Comparison of ENCODE assay signal across 26 cellular contexts in genomic region chr21:44722701-44723100, GRCh38. TPM values are rescaled to one million over a fixed set of nuclear protein-coding genes. Genes with fewer than 3 reads are reported as not detected.
DNase-seq lines count a peak whose midpoint lies in the region; ATAC-seq and TF ChIP-seq lines count a peak whose summit lies in the region.
"Had no signal": no experiment of that assay in that cellular context is flagged by ENCODE, and none has a peak within 500 bp of the region (broad histone marks: within the 10 kb centered on the region; RNA-seq: fewer than 3 reads in every experiment).

No MANE protein-coding gene starts in this region.

- no peak overlapping the region for H3K9ac ChIP-seq in HUES6 (ENCODE audit: low read length)

- H3K27me3 Mint-ChIP-seq in CD8-positive, alpha-beta T cell (ENCODE audit: low read depth): peaks cover 13% of the 10 kb centered on the region
- peaks cover 74% of the 10 kb centered on the region for H3K27me3 Mint-ChIP-seq in central memory CD8-positive, alpha-beta T cell
- peaks cover 61% of the 10 kb centered on the region for H3K27me3 Mint-ChIP-seq in nephron (ENCODE audit: low read depth)

- no peak overlapping the region for H3K4me3 ChIP-seq in CD8-positive, alpha-beta T cell (ENCODE audit: low read depth, low read length)
- peak overlapping the region; percentile 34; the same call in 1 of the 2 replicates for H3K4me3 ChIP-seq in HUES6 (ENCODE audit: low read depth, low read length)
- H3K4me3 ChIP-seq: gastrocnemius medialis, GM12878, prostate gland had no signal

- no peaks in the 10 kb centered on the region for H3K27me3 ChIP-seq in CD8-positive, alpha-beta T cell (ENCODE audit: insufficient read depth, low read length)
- H3K27me3 ChIP-seq in HUES6 (ENCODE audit: control insufficient read depth, insufficient read depth, low read length): peaks cover 22% of the 10 kb centered on the region

- H3K36me3 ChIP-seq in CD8-positive, alpha-beta T cell (ENCODE audit: insufficient read depth, low read length): no peaks in the 10 kb centered on the region
- H3K36me3 ChIP-seq in HUES6 (ENCODE audit: control insufficient read depth, insufficient read depth, low read length): no peaks in the 10 kb centered on the region
- H3K36me3 ChIP-seq: breast epithelium, gastrocnemius medialis, prostate gland had no signal

- peak overlapping the region; percentile 78 for H3K4me3 Mint-ChIP-seq in CD8-positive, alpha-beta T cell
- H3K4me3 Mint-ChIP-seq in central memory CD8-positive, alpha-beta T cell: peak overlapping the region; percentile 73
- H3K4me3 Mint-ChIP-seq in nephron: peak overlapping the region; percentile 62 to 69 (median 67)
- H3K4me3 Mint-ChIP-seq: activated CD4-positive, alpha-beta memory T cell treated with anti-CD3 and anti-CD28 coated beads, Interleukin-2, amount 10 ng/mL, durations not matched to agents 7 days and 5 days had no signal

- TF ChIP-seq CTCF in CD8-positive, alpha-beta T cell (IDR thresholded peaks at IDR 0.05): no peak
- no peak for TF ChIP-seq CTCF in nephron (IDR thresholded peaks at IDR 0.05; ENCODE audit: unreplicated experiment in 3 of 3)

- no peak for DNase-seq in CD8-positive, alpha-beta T cell
- no peak for DNase-seq in central memory CD8-positive, alpha-beta T cell (ENCODE audit: low spot score in 2 of 2)
- no peak for DNase-seq in NCI-H82 treated with DMSO at 0.1 percent for 48 hours (lab: John Stamatoyannopoulos, UW; ENCODE audit: unreplicated experiment)
- DNase-seq in DMS79 treated with DMSO at 0.1 percent for 48 hours (lab: John Stamatoyannopoulos, UW): no peak
- DNase-seq: activated CD4-positive, alpha-beta memory T cell treated with anti-CD3 and anti-CD28 coated beads, Interleukin-2, amount 10 ng/mL, durations not matched to agents 7 days and 5 days; Calu3; erythroblast; gastrocnemius medialis; GDM1; NCI-H1694 treated with DMSO at 0.1 percent for 48 hours; NCI-H446; small intestine; stimulated activated CD4-positive, alpha-beta T cell treated with anti-CD3 and anti-CD28 coated beads, Interleukin-4, amount 100 ng/mL, for 24 hours had no signal

- no peaks in the 10 kb centered on the region for H3K36me3 Mint-ChIP-seq in CD8-positive, alpha-beta T cell
- H3K36me3 Mint-ChIP-seq in central memory CD8-positive, alpha-beta T cell (ENCODE audit: insufficient read depth): no peaks in the 10 kb centered on the region
- H3K36me3 Mint-ChIP-seq in nephron (ENCODE audit: low read depth): no peaks in the 10 kb centered on the region

- no peaks in the 10 kb centered on the region for H3K9me3 Mint-ChIP-seq in CD8-positive, alpha-beta T cell
- no peaks in the 10 kb centered on the region for H3K9me3 Mint-ChIP-seq in central memory CD8-positive, alpha-beta T cell
- H3K9me3 Mint-ChIP-seq in nephron: no peaks in the 10 kb centered on the region
- H3K9me3 Mint-ChIP-seq: activated CD4-positive, alpha-beta memory T cell treated with anti-CD3 and anti-CD28 coated beads, Interleukin-2, amount 10 ng/mL, durations not matched to agents 7 days and 5 days had no signal

- peaks cover 12% of the 10 kb centered on the region for H3K4me1 Mint-ChIP-seq in CD8-positive, alpha-beta T cell (ENCODE audit: low read depth)
- peaks cover 17% of the 10 kb centered on the region for H3K4me1 Mint-ChIP-seq in central memory CD8-positive, alpha-beta T cell
- H3K4me1 Mint-ChIP-seq in nephron: peaks cover 26% of the 10 kb centered on the region
- H3K4me1 Mint-ChIP-seq: activated CD4-positive, alpha-beta memory T cell treated with anti-CD3 and anti-CD28 coated beads, Interleukin-2, amount 10 ng/mL, durations not matched to agents 7 days and 5 days had no signal

- H3K27ac ChIP-seq in CD8-positive, alpha-beta T cell (ENCODE audit: low read depth, low read length): no peak overlapping the region
- no peak overlapping the region for H3K27ac ChIP-seq in HUES6 (ENCODE audit: low read depth, low read length)
- H3K27ac ChIP-seq: breast epithelium, gastrocnemius medialis, prostate gland, VCaP had no signal

- H3K4me1 ChIP-seq in CD8-positive, alpha-beta T cell (ENCODE audit: insufficient read depth, low read length): peaks cover 19% of the 10 kb centered on the region
- peaks cover 30% of the 10 kb centered on the region for H3K4me1 ChIP-seq in HUES6 (ENCODE audit: control insufficient read depth, insufficient read depth, low read length)
- H3K4me1 ChIP-seq: breast epithelium, gastrocnemius medialis, prostate gland had no signal

- intact Hi-C loops in CD8-positive, alpha-beta T cell (cut with DNase I, micrococcal nuclease): loop anchor here in 1 of 2 experiments (10.0 kb wide), 1 partner anchor 178 kb away; the partner anchor contains the start of gene KRTAP10-1

- ATAC-seq in CD8-positive, alpha-beta T cell: no peak
- no peak for ATAC-seq in central memory CD8-positive, alpha-beta T cell (replicated peaks; ENCODE audit: extremely low read depth, poor library complexity, severe bottlenecking)
- ATAC-seq in GM18873 (IDR thresholded peaks at IDR 0.05; ENCODE audit: low FRiP score, unreplicated experiment) (no peak), GM21737 (IDR thresholded peaks at IDR 0.05; ENCODE audit: unreplicated experiment) (no peak)
- ATAC-seq: gastrocnemius medialis, GM12878, Right ventricle myocardium inferior had no signal

- H3K9me3 ChIP-seq in CD8-positive, alpha-beta T cell (ENCODE audit: low read length): no peaks in the 10 kb centered on the region
- H3K9me3 ChIP-seq in HUES6 (ENCODE audit: control insufficient read depth, insufficient read depth, low read depth, low read length): no peaks in the 10 kb centered on the region
- H3K9me3 ChIP-seq: breast epithelium, gastrocnemius medialis, prostate gland had no signal

- POLR2A ChIA-PET in CD8-positive, alpha-beta T cell (lab: Charles Lee): interaction anchor here (1.7 kb wide), 1 partner anchor 65 kb away, joined by 5 read pairs; the partner anchor contains the start of gene KRTAP12-3

- H3K27ac Mint-ChIP-seq in CD8-positive, alpha-beta T cell: peak overlapping the region; percentile 32
- peak overlapping the region; percentile 61 for H3K27ac Mint-ChIP-seq in central memory CD8-positive, alpha-beta T cell (ENCODE audit: low read depth)
- peak overlapping the region; percentile 91 to 96 (median 91) for H3K27ac Mint-ChIP-seq in nephron
- H3K27ac Mint-ChIP-seq: activated CD4-positive, alpha-beta memory T cell treated with anti-CD3 and anti-CD28 coated beads, Interleukin-2, amount 10 ng/mL, durations not matched to agents 7 days and 5 days had no signal

- CTCF ChIA-PET in CD8-positive, alpha-beta T cell (lab: Charles Lee): interaction anchor here (0.6 to 3.2 kb wide), 4 partner anchors 16 to 212 kb away, joined by 3 to 13 read pairs (median 4); no protein-coding TSS in a partner anchor

RNA-seq across cellular contexts. Expression of gene TSPEAR, which starts 11.3 kb away (rescaled TPM):
- total RNA-seq in CD8-positive, alpha-beta T cell: not detected
- total RNA-seq: activated CD4-positive, alpha-beta memory T cell treated with anti-CD3 and anti-CD28 coated beads, Interleukin-2, amount 10 ng/mL, durations not matched to agents 7 days and 5 days; Calu3; gastrocnemius medialis; GM12878; subcutaneous adipose tissue; T-helper 1 cell treated with Interleukin-12 subunit alpha and Interleukin-12 subunit beta and Interleukin-4 antibody, amounts not matched to agents 30 ng/mL and 1 ng/mL, for 36 hours had no signal

RNA-seq across cellular contexts. Expression of gene KRTAP10-12, which starts 25.7 kb away (rescaled TPM):
- total RNA-seq in CD8-positive, alpha-beta T cell: not detected
- total RNA-seq: activated CD4-positive, alpha-beta memory T cell treated with anti-CD3 and anti-CD28 coated beads, Interleukin-2, amount 10 ng/mL, durations not matched to agents 7 days and 5 days; breast epithelium; Calu3; dermis microvascular lymphatic vessel endothelial cell; gastrocnemius medialis; GM12878; liver; prostate gland; Right ventricle myocardium inferior; subcutaneous adipose tissue; T-helper 1 cell treated with Interleukin-12 subunit alpha and Interleukin-12 subunit beta and Interleukin-4 antibody, amounts not matched to agents 30 ng/mL and 1 ng/mL, for 36 hours had no signal

RNA-seq across cellular contexts. Expression of gene KRTAP12-1, which starts 40.7 kb away (rescaled TPM):
- not detected for total RNA-seq in CD8-positive, alpha-beta T cell
- total RNA-seq: activated CD4-positive, alpha-beta memory T cell treated with anti-CD3 and anti-CD28 coated beads, Interleukin-2, amount 10 ng/mL, durations not matched to agents 7 days and 5 days; breast epithelium; Calu3; dermis microvascular lymphatic vessel endothelial cell; gastrocnemius medialis; GM12878; liver; prostate gland; Right ventricle myocardium inferior; subcutaneous adipose tissue; T-helper 1 cell treated with Interleukin-12 subunit alpha and Interleukin-12 subunit beta and Interleukin-4 antibody, amounts not matched to agents 30 ng/mL and 1 ng/mL, for 36 hours had no signal

RNA-seq across cellular contexts. Expression of gene KRTAP12-2, which starts 56.0 kb away (rescaled TPM):
- not detected for total RNA-seq in CD8-positive, alpha-beta T cell
- total RNA-seq: activated CD4-positive, alpha-beta memory T cell treated with anti-CD3 and anti-CD28 coated beads, Interleukin-2, amount 10 ng/mL, durations not matched to agents 7 days and 5 days; breast epithelium; Calu3; dermis microvascular lymphatic vessel endothelial cell; gastrocnemius medialis; GM12878; liver; prostate gland; Right ventricle myocardium inferior; subcutaneous adipose tissue; T-helper 1 cell treated with Interleukin-12 subunit alpha and Interleukin-12 subunit beta and Interleukin-4 antibody, amounts not matched to agents 30 ng/mL and 1 ng/mL, for 36 hours had no signal

Comparison
In these comparisons a context has a peak if more than half of its experiments do, and no peak if none do; other contexts are left out.
1. H3K27ac Mint-ChIP-seq: peak in every context shown above with its lines; median percentile 91 in nephron; 61 in central memory CD8-positive, alpha-beta T cell; 32 in CD8-positive, alpha-beta T cell.